ENCODE assay signal across 16 cellular contexts in the genomic region with DNA sequence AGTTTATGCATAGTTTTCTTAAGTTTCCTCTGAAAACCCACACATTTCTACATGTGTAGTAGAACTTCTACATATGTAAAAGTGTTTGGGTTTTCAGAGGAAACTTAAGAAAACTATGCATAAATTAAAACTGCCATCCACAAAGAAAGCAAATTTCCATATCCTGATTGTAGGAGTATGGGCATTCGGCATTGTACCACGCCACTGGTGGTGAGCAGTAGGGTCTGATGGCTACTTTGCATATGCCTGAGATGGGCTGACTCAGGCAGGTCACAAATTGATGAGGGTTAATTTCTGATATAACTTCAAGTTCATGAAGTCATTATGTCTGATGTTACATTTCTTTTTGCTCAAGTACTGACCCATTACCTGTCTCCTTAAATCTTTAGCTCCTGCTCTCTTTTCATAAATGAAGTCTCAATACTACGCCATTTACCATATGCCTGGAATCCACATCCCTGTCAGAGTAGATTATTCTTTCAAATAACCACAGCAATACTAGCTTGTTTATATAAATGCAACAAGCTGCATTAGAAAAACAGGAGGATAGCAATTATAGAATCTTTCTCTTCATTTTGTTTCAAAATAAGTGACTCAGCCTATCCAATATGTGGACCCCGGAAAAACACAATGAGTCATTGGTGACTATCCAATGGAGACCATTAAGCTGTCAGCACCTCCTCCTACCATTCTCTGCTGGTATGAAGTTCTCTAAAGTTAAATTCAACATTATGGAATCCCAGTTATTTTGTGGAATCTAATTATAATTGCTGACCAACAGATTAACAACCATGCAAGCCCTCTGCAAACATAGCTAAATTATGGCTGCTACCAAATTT.
DNase-seq lines count a peak whose midpoint lies in the region; ATAC-seq, FAIRE-seq and TF ChIP-seq lines count a peak whose summit lies in the region.
"Had no signal": no experiment of that assay in that cellular context is flagged by ENCODE, and none has a peak within 500 bp of the region (broad histone marks: within the 10 kb centered on the region; RNA-seq: fewer than 3 reads in every experiment).

No MANE protein-coding gene starts in this region.

- TF ChIP-seq CTCF in AG09309 (IDR thresholded peaks at IDR 0.05; ENCODE audit: control insufficient read depth, insufficient read depth, low read depth, low read length, missing control alignments) (no peak), brain microvascular endothelial cell (IDR thresholded peaks at IDR 0.05; ENCODE audit: low read depth, low read length, missing control alignments) (no peak), kidney epithelial cell (IDR thresholded peaks at IDR 0.05; ENCODE audit: insufficient read depth, low read length, poor library complexity, severe bottlenecking) (no peak), kidney (IDR thresholded peaks at IDR 0.05; ENCODE audit: borderline replicate concordance, extremely low read depth, insufficient read depth) (no peak), BE2C (IDR thresholded peaks at IDR 0.05; ENCODE audit: low read depth, low read length) (no peak)

- H3K9me3 ChIP-seq in HUES6 (ENCODE audit: control insufficient read depth, insufficient read depth, low read depth, low read length), result no peaks in the 10 kb centered on the region
- no peaks in the 10 kb centered on the region for H3K9me3 ChIP-seq in kidney (ENCODE audit: control insufficient read depth in 1 of 2, low read length in 2 of 2)
- no peaks in the 10 kb centered on the region for H3K9me3 ChIP-seq in BE2C
- H3K9me3 ChIP-seq: BLaER1 treated with 17β-estradiol and CSF1 and Interleukin-3, amounts not matched to agents 10 nM and 100 nM had no signal

- H3K9ac ChIP-seq in HUES6 (ENCODE audit: low read length), result peak overlapping the region; percentile 35
- H3K9ac ChIP-seq in kidney (ENCODE audit: low read length in 2 of 2), result no peak overlapping the region
- H3K9ac ChIP-seq: BLaER1 treated with 17β-estradiol and CSF1 and Interleukin-3, amounts not matched to agents 10 nM and 100 nM had no signal

- FAIRE-seq in kidney (lab: Jason Lieb, UNC), result no peak

- no peak overlapping the region for H3K4me3 ChIP-seq in AG09309 (ENCODE audit: control insufficient read depth, low read depth, low read length)
- H3K4me3 ChIP-seq in HUES6 (ENCODE audit: low read depth, low read length), result no peak overlapping the region
- no peak overlapping the region for H3K4me3 ChIP-seq in brain microvascular endothelial cell (ENCODE audit: low read depth, low read length)
- H3K4me3 ChIP-seq in kidney epithelial cell (ENCODE audit: low read depth, low read length), result no peak overlapping the region
- no peak overlapping the region for H3K4me3 ChIP-seq in kidney (ENCODE audit: low read length in 2 of 2)
- H3K4me3 ChIP-seq in BE2C (ENCODE audit: low read depth, low read length), result no peak overlapping the region
- H3K4me3 ChIP-seq: BLaER1 treated with 17β-estradiol and CSF1 and Interleukin-3, amounts not matched to agents 10 nM and 100 nM; dorsolateral prefrontal cortex had no signal

- H3K4me1 ChIP-seq in HUES6 (ENCODE audit: control insufficient read depth, insufficient read depth, low read length), result no peaks in the 10 kb centered on the region
- no peaks in the 10 kb centered on the region for H3K4me1 ChIP-seq in kidney (ENCODE audit: control insufficient read depth in 1 of 2, insufficient read depth in 1 of 2, low read depth in 1 of 2, low read length in 2 of 2)
- H3K4me1 ChIP-seq in BE2C, result no peaks in the 10 kb centered on the region

- DNase-seq in AG09309 (ENCODE audit: low read depth), result peak; percentile 91
- DNase-seq in brain microvascular endothelial cell, result peak; percentile 86
- DNase-seq in kidney epithelial cell (ENCODE audit: low read depth), result peak; percentile 18
- no peak for DNase-seq in kidney
- no peak for DNase-seq in T-helper 1 cell
- no peak for DNase-seq in BE2C
- DNase-seq: activated naive CD8-positive, alpha-beta T cell treated with anti-CD3 and anti-CD28 coated beads for 36 hours; dorsolateral prefrontal cortex; mesendoderm; NCI-H1105; NCI-H446 treated with DMSO at 0.1 percent for 48 hours; stimulated activated CD4-positive, alpha-beta T cell treated with anti-CD3 and anti-CD28 coated beads, Interleukin-4, amount 100 ng/mL, for 1 hour; stimulated activated naive CD4-positive, alpha-beta T cell had no signal

- no peak for ATAC-seq in GM21576 (IDR thresholded peaks at IDR 0.05; ENCODE audit: unreplicated experiment)

- intact Hi-C loops in kidney (cut with DNase I), result no loop called here

- H3K36me3 ChIP-seq in HUES6 (ENCODE audit: control insufficient read depth, insufficient read depth, low read length) (no peaks in the 10 kb centered on the region), brain microvascular endothelial cell (replicated peaks) (no peaks in the 10 kb centered on the region), kidney epithelial cell (ENCODE audit: control insufficient read depth, insufficient read depth, low read length) (no peaks in the 10 kb centered on the region), kidney (ENCODE audit: control insufficient read depth in 1 of 2, insufficient read depth in 2 of 2, low read length in 2 of 2) (no peaks in the 10 kb centered on the region), BE2C (no peaks in the 10 kb centered on the region)
- H3K36me3 ChIP-seq: BLaER1 treated with 17β-estradiol and CSF1 and Interleukin-3, amounts not matched to agents 10 nM and 100 nM had no signal

- in situ Hi-C loops in brain microvascular endothelial cell (cut with HindIII; ENCODE audit: low pct_ligation_motif_present, low sequenced_read_pairs), result no loop called here

- H3K27me3 ChIP-seq in HUES6 (ENCODE audit: control insufficient read depth, insufficient read depth, low read length) (no peaks in the 10 kb centered on the region), brain microvascular endothelial cell (replicated peaks) (no peaks in the 10 kb centered on the region), kidney epithelial cell (ENCODE audit: control insufficient read depth, insufficient read depth, low read length) (no peaks in the 10 kb centered on the region), BE2C (no peaks in the 10 kb centered on the region)
- H3K27me3 ChIP-seq: BLaER1 treated with 17β-estradiol and CSF1 and Interleukin-3, amounts not matched to agents 10 nM and 100 nM; dorsolateral prefrontal cortex had no signal

- H3K27ac ChIP-seq in HUES6 (ENCODE audit: low read depth, low read length), result no peak overlapping the region
- H3K27ac ChIP-seq in brain microvascular endothelial cell, result peak overlapping the region; percentile 37
- no peak overlapping the region for H3K27ac ChIP-seq in kidney (ENCODE audit: low read depth in 2 of 2, low read length in 2 of 2)
- H3K27ac ChIP-seq: dorsolateral prefrontal cortex had no signal

Comparison
In these comparisons a context has a peak if more than half of its experiments do, and no peak if none do; other contexts are left out.
1. DNase-seq: peak in AG09309 (single experiment), brain microvascular endothelial cell (single experiment) and kidney epithelial cell (single experiment); none in kidney (single experiment), T-helper 1 cell (0 of 5) and BE2C (single experiment).